Comparison of ENCODE assay signal across 13 cellular contexts in genomic region chr16:12315330-12316138, GRCh38.
DNase-seq lines count a peak whose midpoint lies in the region; ATAC-seq and TF ChIP-seq lines count a peak whose summit lies in the region.
"Had no signal": no experiment of that assay in that cellular context is flagged by ENCODE, and none has a peak within 500 bp of the region (broad histone marks: within the 10 kb centered on the region; RNA-seq: fewer than 3 reads in every experiment).

No MANE protein-coding gene starts in this region.

- H3K27me3 ChIP-seq in mesenchymal stem cell (ENCODE audit: control insufficient read depth in 1 of 2, insufficient read depth in 1 of 2, low read length in 2 of 2) (no peaks in the 10 kb centered on the region), BE2C (no peaks in the 10 kb centered on the region)

- H2AFZ ChIP-seq in mesenchymal stem cell (ENCODE audit: low read depth, low read length) = no peak overlapping the region

- in situ Hi-C loops in Caki2 (cut with HindIII; ENCODE audit: low pct_unique_long_range_greater_than_20kb, low sequenced_read_pairs) = no loop called here

- H3K27ac ChIP-seq in mesenchymal stem cell (ENCODE audit: low read length, poor library complexity, severe bottlenecking) = no peak overlapping the region

- no peaks in the 10 kb centered on the region for H3K79me1 ChIP-seq in mesenchymal stem cell (replicated peaks; ENCODE audit: low read length, poor library complexity, severe bottlenecking)

- no peak overlapping the region for H3K18ac ChIP-seq in mesenchymal stem cell (ENCODE audit: low read depth in 1 of 2, low read length in 2 of 2)

- H3K23ac ChIP-seq in mesenchymal stem cell (ENCODE audit: low read length in 2 of 2) = no peak overlapping the region

- no peak overlapping the region for H3K4me2 ChIP-seq in mesenchymal stem cell (ENCODE audit: low read length, poor library complexity, severe bottlenecking)

- no peak overlapping the region for H3K4ac ChIP-seq in mesenchymal stem cell (ENCODE audit: low read depth in 1 of 2, low read length in 2 of 2)

- no peak overlapping the region for H2BK12ac ChIP-seq in mesenchymal stem cell (ENCODE audit: low read length in 2 of 2)

- H3K14ac ChIP-seq in mesenchymal stem cell (ENCODE audit: low read length in 2 of 2) = no peak overlapping the region

- H3K4me1 ChIP-seq in mesenchymal stem cell (ENCODE audit: control insufficient read depth, insufficient read depth, low read depth, low read length) (peaks cover 27% of the 10 kb centered on the region), BE2C (no peaks in the 10 kb centered on the region)

- no peak for ATAC-seq in GM19452 (IDR thresholded peaks at IDR 0.05; ENCODE audit: unreplicated experiment)
- ATAC-seq: naive thymus-derived CD4-positive, alpha-beta T cell; Right ventricle myocardium inferior had no signal

- no peak overlapping the region for H4K8ac ChIP-seq in mesenchymal stem cell (ENCODE audit: low read length)

- peak overlapping the region; percentile 17 for H2AK5ac ChIP-seq in mesenchymal stem cell (ENCODE audit: low read length, severe bottlenecking)

- no peak overlapping the region for H2BK5ac ChIP-seq in mesenchymal stem cell (ENCODE audit: low read depth, low read length, poor library complexity, severe bottlenecking)

- H4K91ac ChIP-seq in mesenchymal stem cell (ENCODE audit: low read length) = no peak overlapping the region

- H3K9me3 ChIP-seq in mesenchymal stem cell (ENCODE audit: control insufficient read depth, low read length) (no peaks in the 10 kb centered on the region), BE2C (no peaks in the 10 kb centered on the region)

- DNase-seq in Caki2 (ENCODE audit: low read depth) (peak; percentile 49), HT-29 (ENCODE audit: low spot score) (peak; percentile 73), SW480 (ENCODE audit: low spot score) (peak; percentile 80), mesenchymal stem cell (no peak), BE2C (no peak), HK-2 (ENCODE audit: unreplicated experiment) (no peak)
- DNase-seq: CD4-positive, CD25-positive, alpha-beta regulatory T cell; naive thymus-derived CD4-positive, alpha-beta T cell; NCI-H510A; T1000; trophoblast cell had no signal

- H3K36me3 ChIP-seq in mesenchymal stem cell (ENCODE audit: control insufficient read depth in 1 of 2, insufficient read depth in 2 of 2, low read depth in 1 of 2, low read length in 2 of 2) = no peaks in the 10 kb centered on the region
- H3K36me3 ChIP-seq in BE2C = no peaks in the 10 kb centered on the region

- H3K4me3 ChIP-seq in mesenchymal stem cell (ENCODE audit: insufficient read depth in 1 of 2, low read depth in 1 of 2, low read length in 2 of 2) (no peak overlapping the region), BE2C (ENCODE audit: low read depth, low read length) (no peak overlapping the region)

- WGBS in mesenchymal stem cell = 79% methylated on average over 7 of the region's 8 CpGs

- no peak overlapping the region for H2BK120ac ChIP-seq in mesenchymal stem cell (ENCODE audit: low read depth, low read length)

- H3K9ac ChIP-seq in mesenchymal stem cell (ENCODE audit: low read length) = no peak overlapping the region

- no peak overlapping the region for H2BK15ac ChIP-seq in mesenchymal stem cell (ENCODE audit: low read depth, poor library complexity, severe bottlenecking)

- TF ChIP-seq CTCF in BE2C (IDR thresholded peaks at IDR 0.05; ENCODE audit: low read depth, low read length) = no peak

Comparison
In these comparisons a context has a peak if more than half of its experiments do, and no peak if none do; other contexts are left out.
1. DNase-seq: peak in Caki2 (single experiment), HT-29 (single experiment) and SW480 (single experiment); none in mesenchymal stem cell (single experiment), BE2C (single experiment) and HK-2 (single experiment).